ENCODE assay signal across 12 cellular contexts in genomic region chr2:232322560-232323327, GRCh38. TPM values are rescaled to one million over a fixed set of nuclear protein-coding genes. Genes with fewer than 3 reads are reported as not detected.
A peak's percentile ranks its signal among the peaks of the same experiment; 100 is the strongest.
DNase-seq lines count a peak whose midpoint lies in the region; ATAC-seq and TF ChIP-seq lines count a peak whose summit lies in the region.
"Had no signal": no experiment of that assay in that cellular context is flagged by ENCODE, and none has a peak within 500 bp of the region (broad histone marks: within the 10 kb centered on the region; RNA-seq: fewer than 3 reads in every experiment).

No MANE protein-coding gene starts in this region.

- H3K4me3 ChIP-seq in naive thymus-derived CD4-positive, alpha-beta T cell (ENCODE audit: low read length), result peak overlapping the region; percentile 25

- peak overlapping the region; percentile 90 for H3K27ac Mint-ChIP-seq in CD4-positive, alpha-beta T cell
- peak overlapping the region; percentile 31 for H3K27ac Mint-ChIP-seq in activated T-helper 17 cell treated with anti-CD3 and anti-CD28 coated beads, Interleukin-2, amount 50 U/mL, for 72 hours
- H3K27ac Mint-ChIP-seq in naive thymus-derived CD4-positive, alpha-beta T cell, result peak overlapping the region; percentile 76 to 96 (median 91)

- H3K9me3 ChIP-seq in CD4-positive, alpha-beta T cell (ENCODE audit: control insufficient read depth, low read length), result no peaks in the 10 kb centered on the region
- H3K9me3 ChIP-seq in naive thymus-derived CD4-positive, alpha-beta T cell (ENCODE audit: control insufficient read depth in 2 of 3, low read length in 3 of 3), result no peaks in the 10 kb centered on the region

- H3K4me3 Mint-ChIP-seq in CD4-positive, alpha-beta T cell, result peak overlapping the region; percentile 23
- H3K4me3 Mint-ChIP-seq in activated T-helper 17 cell treated with anti-CD3 and anti-CD28 coated beads, Interleukin-2, amount 50 U/mL, for 72 hours, result peak overlapping the region; percentile 39
- H3K4me3 Mint-ChIP-seq in naive thymus-derived CD4-positive, alpha-beta T cell, result peak overlapping the region; percentile 45 to 78 (median 66)

- peak; percentile 20 for ATAC-seq in CD4-positive, alpha-beta T cell (ENCODE audit: poor library complexity)
- no peak for ATAC-seq in activated T-helper 17 cell treated with anti-CD3 and anti-CD28 coated beads, Interleukin-2, amount 50 U/mL, for 72 hours (replicated peaks)
- ATAC-seq in naive thymus-derived CD4-positive, alpha-beta T cell, result no peak
- no peak for ATAC-seq in GM21786 (IDR thresholded peaks at IDR 0.05; ENCODE audit: unreplicated experiment)

- no peak for TF ChIP-seq CTCF in CD4-positive, alpha-beta T cell (IDR thresholded peaks at IDR 0.05)

- no peaks in the 10 kb centered on the region for H3K36me3 ChIP-seq in naive thymus-derived CD4-positive, alpha-beta T cell (ENCODE audit: control insufficient read depth in 2 of 3, insufficient read depth in 3 of 3, low read length in 3 of 3)

- peaks cover 68% of the 10 kb centered on the region for H3K4me1 Mint-ChIP-seq in CD4-positive, alpha-beta T cell (ENCODE audit: low read depth)
- H3K4me1 Mint-ChIP-seq in activated T-helper 17 cell treated with anti-CD3 and anti-CD28 coated beads, Interleukin-2, amount 50 U/mL, for 72 hours, result peaks cover 6% of the 10 kb centered on the region
- H3K4me1 Mint-ChIP-seq in naive thymus-derived CD4-positive, alpha-beta T cell, result peaks cover 34 to 71% (median 56%) of the 10 kb centered on the region in 7 donors

- peak; percentile 49 for DNase-seq in Ammon's horn (ENCODE audit: low spot score)
- DNase-seq in CD4-positive, alpha-beta T cell, result no peak
- peak in 3 of 9 donors; percentile 28 to 43 (median 28) for DNase-seq in naive thymus-derived CD4-positive, alpha-beta T cell
- no peak for DNase-seq in foreskin melanocyte
- no peak for DNase-seq in activated gamma-delta T cell (lab: John Stamatoyannopoulos, UW)
- no peak for DNase-seq in NCI-H1092 treated with DMSO at 0.1 percent for 48 hours (lab: John Stamatoyannopoulos, UW)
- DNase-seq: effector CD4-positive, alpha-beta T cell; NCI-H2227 treated with DMSO at 0.1 percent for 48 hours; SW 1271 had no signal

- H3K36me3 Mint-ChIP-seq in CD4-positive, alpha-beta T cell (ENCODE audit: low read depth), result no peaks in the 10 kb centered on the region
- H3K36me3 Mint-ChIP-seq in activated T-helper 17 cell treated with anti-CD3 and anti-CD28 coated beads, Interleukin-2, amount 50 U/mL, for 72 hours (ENCODE audit: low read depth), result no peaks in the 10 kb centered on the region
- peaks cover 0 to 2% (median 0%) of the 10 kb centered on the region in 5 donors for H3K36me3 Mint-ChIP-seq in naive thymus-derived CD4-positive, alpha-beta T cell

- POLR2A ChIA-PET in CD4-positive, alpha-beta T cell (lab: Charles Lee), result interaction anchor here (1.3 to 1.4 kb wide), 2 partner anchors 13 to 16 kb away, joined by 3 to 6 read pairs; no protein-coding TSS in a partner anchor
- POLR2A ChIA-PET in naive thymus-derived CD4-positive, alpha-beta T cell (lab: Charles Lee), result interaction anchor here (1.7 kb wide), 1 partner anchor 12 kb away, joined by 7 read pairs; no protein-coding TSS in a partner anchor

- H3K27me3 Mint-ChIP-seq in CD4-positive, alpha-beta T cell, result no peaks in the 10 kb centered on the region
- no peaks in the 10 kb centered on the region for H3K27me3 Mint-ChIP-seq in activated T-helper 17 cell treated with anti-CD3 and anti-CD28 coated beads, Interleukin-2, amount 50 U/mL, for 72 hours
- no peaks in the 10 kb centered on the region for H3K27me3 Mint-ChIP-seq in naive thymus-derived CD4-positive, alpha-beta T cell

- H3K9me3 Mint-ChIP-seq in CD4-positive, alpha-beta T cell, result no peaks in the 10 kb centered on the region
- no peaks in the 10 kb centered on the region for H3K9me3 Mint-ChIP-seq in activated T-helper 17 cell treated with anti-CD3 and anti-CD28 coated beads, Interleukin-2, amount 50 U/mL, for 72 hours
- no peaks in the 10 kb centered on the region for H3K9me3 Mint-ChIP-seq in naive thymus-derived CD4-positive, alpha-beta T cell

- H3K27me3 ChIP-seq in CD4-positive, alpha-beta T cell (ENCODE audit: control insufficient read depth, insufficient read depth, low read length), result no peaks in the 10 kb centered on the region
- no peaks in the 10 kb centered on the region for H3K27me3 ChIP-seq in naive thymus-derived CD4-positive, alpha-beta T cell (ENCODE audit: control insufficient read depth in 2 of 2, insufficient read depth in 2 of 2, low read length in 2 of 2)

- peak overlapping the region; percentile 22 for H3K27ac ChIP-seq in CD4-positive, alpha-beta T cell (ENCODE audit: low read depth, low read length)
- peak overlapping the region; percentile 69 for H3K27ac ChIP-seq in naive thymus-derived CD4-positive, alpha-beta T cell (ENCODE audit: low read depth, low read length)

- CTCF ChIA-PET in CD4-positive, alpha-beta T cell (lab: Charles Lee), result interaction anchor here (1.1 kb wide), 1 partner anchor 417 kb away, joined by 3 read pairs; no protein-coding TSS in a partner anchor
- CTCF ChIA-PET in naive thymus-derived CD4-positive, alpha-beta T cell (lab: Charles Lee), result interaction anchor here (1.1 to 2.7 kb wide), 6 partner anchors 8 to 78 kb away, joined by 3 to 10 read pairs (median 6); no protein-coding TSS in a partner anchor

- H3K4me1 ChIP-seq in naive thymus-derived CD4-positive, alpha-beta T cell (ENCODE audit: control insufficient read depth in 2 of 2, insufficient read depth in 2 of 2, low read length in 2 of 2), result peaks cover 31 to 56% of the 10 kb centered on the region in 2 donors

- intact Hi-C loops in CD4-positive, alpha-beta T cell (cut with DNase I, micrococcal nuclease), result loop anchor here (5.0 to 10.0 kb wide), 4 partner anchors 35 to 538 kb away; partner anchors contain the start of genes COPS7B (in 1 of the 2) and PDE6D (in 1 of the 2)
- intact Hi-C loops in naive thymus-derived CD4-positive, alpha-beta T cell (cut with micrococcal nuclease), result loop anchor here (1.0 to 10.0 kb wide), 3 partner anchors 7 to 88 kb away; no protein-coding TSS in a partner anchor

RNA-seq across cellular contexts. Expression of gene ALPP, which starts 55.8 kb away (rescaled TPM):
- not detected for total RNA-seq in CD4-positive, alpha-beta T cell
- total RNA-seq in activated T-helper 17 cell treated with anti-CD3 and anti-CD28 coated beads, Interleukin-2, amount 50 U/mL, for 72 hours, result under 1 TPM in 1 of 2 donors, not detected in 1; 0.19 TPM
- under 1 TPM in 2 of 5 experiments, not detected in 3; 0.24 TPM for total RNA-seq in naive thymus-derived CD4-positive, alpha-beta T cell
- not detected for polyA plus RNA-seq in naive thymus-derived CD4-positive, alpha-beta T cell
- total RNA-seq: kidney epithelial cell had no signal

Comparison
In these comparisons a context has a peak if more than half of its experiments do, and no peak if none do; other contexts are left out.
1. H3K27ac Mint-ChIP-seq: peak in every context shown above with its lines; median percentile 91 in naive thymus-derived CD4-positive, alpha-beta T cell; 90 in CD4-positive, alpha-beta T cell; 31 in activated T-helper 17 cell treated with anti-CD3 and anti-CD28 coated beads, Interleukin-2, amount 50 U/mL, for 72 hours.